In the genomic region with DNA sequence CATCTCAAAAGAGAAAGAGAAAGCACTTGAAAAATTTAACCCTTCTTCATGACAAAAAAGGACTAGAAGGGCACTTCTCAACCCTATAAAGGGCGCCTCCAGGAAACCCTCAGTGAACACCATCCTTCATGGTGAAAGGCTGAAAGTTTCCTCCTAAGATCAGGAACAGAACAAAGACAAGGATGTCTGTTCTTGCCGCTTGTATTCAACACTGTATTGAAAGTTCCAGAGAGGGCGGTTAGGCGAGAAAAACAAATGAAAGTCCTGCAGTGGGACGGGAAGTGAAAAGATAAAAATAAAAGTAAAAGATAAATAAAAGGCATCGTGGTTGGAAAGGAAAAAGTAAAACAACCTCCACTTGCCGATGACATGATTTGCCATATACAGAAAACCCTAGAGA, we compare ENCODE assay signal across 19 cellular contexts. TPM values are rescaled to one million over a fixed set of nuclear protein-coding genes. Genes with fewer than 3 reads are reported as not detected.
A peak's percentile ranks its signal among the peaks of the same experiment; 100 is the strongest.
DNase-seq lines count a peak whose midpoint lies in the region; ATAC-seq, FAIRE-seq and TF ChIP-seq lines count a peak whose summit lies in the region.
"Had no signal": no experiment of that assay in that cellular context is flagged by ENCODE, and none has a peak within 500 bp of the region (broad histone marks: within the 10 kb centered on the region; RNA-seq: fewer than 3 reads in every experiment).

No MANE protein-coding gene starts in this region.

- peaks cover 8% of the 10 kb centered on the region for H3K4me1 Mint-ChIP-seq in stimulated activated naive CD8-positive, alpha-beta T cell treated with anti-CD3 and anti-CD28 coated beads, Interleukin-15, Interleukin-2, amounts not matched to agents 100 ng/mL and 50 ng/mL, for 24 hours (ENCODE audit: low read depth)
- H3K4me1 Mint-ChIP-seq: B cell, IgD-negative memory B cell had no signal

- no peak overlapping the region for H3K27ac ChIP-seq in GM12878 (ENCODE audit: control insufficient read depth, insufficient read depth)
- H3K27ac ChIP-seq: Peyer's patch had no signal

- POLR2A ChIA-PET in GM12878 (lab: Charles Lee): no interaction called here

- DNase-seq in activated CD8-positive, alpha-beta memory T cell treated with anti-CD3 and anti-CD28 coated beads, Interleukin-2, amount 50 U/mL, for 48 hours: peak; percentile 6
- DNase-seq in activated CD8-positive, alpha-beta memory T cell treated with anti-CD3 and anti-CD28 coated beads, Interleukin-2, amount 50 U/mL, for 4 hours: no peak
- DNase-seq in stimulated activated naive CD8-positive, alpha-beta T cell treated with anti-CD3 and anti-CD28 coated beads, Interleukin-15, Interleukin-2, amounts not matched to agents 100 U/mL and 50 U/mL, for 24 hours: no peak
- no peak for DNase-seq in GM12878 (ENCODE audit: low read depth, low spot score)
- no peak for DNase-seq in ACHN
- no peak for DNase-seq in NCI-H2081 treated with DMSO at 0.1 percent for 48 hours (lab: John Stamatoyannopoulos, UW)
- DNase-seq: CD4-positive, CD25-positive, alpha-beta regulatory T cell; COR-L47; DMS79; NCI-H1694; NCI-H446; NCI-H526 had no signal

- TF ChIP-seq CTCF in GM12878 (IDR thresholded peaks at IDR 0.05 in 2 of 3, conservative IDR thresholded peaks at IDR 0.05 in 1 of 3; ENCODE audit: control insufficient read depth in 2 of 3, extremely low read depth in 1 of 3, insufficient read depth in 1 of 3, low read depth in 3 of 3, low read length in 3 of 3): no peak

- no peak for TF ChIP-seq RAD21 in GM12878 (IDR thresholded peaks at IDR 0.05; ENCODE audit: insufficient read depth, low read depth, low read length)

- TF ChIP-seq POLR2A in GM12878 (IDR thresholded peaks at IDR 0.05; ENCODE audit: low read depth, low read length): no peak

- no peak overlapping the region for H3K27ac Mint-ChIP-seq in stimulated activated naive CD8-positive, alpha-beta T cell treated with anti-CD3 and anti-CD28 coated beads, Interleukin-15, Interleukin-2, amounts not matched to agents 100 ng/mL and 50 ng/mL, for 24 hours
- H3K27ac Mint-ChIP-seq: B cell; CD4-positive, CD25-positive, alpha-beta regulatory T cell; IgD-negative memory B cell had no signal

- peaks cover 37% of the 10 kb centered on the region for H3K27me3 Mint-ChIP-seq in stimulated activated naive CD8-positive, alpha-beta T cell treated with anti-CD3 and anti-CD28 coated beads, Interleukin-15, Interleukin-2, amounts not matched to agents 100 ng/mL and 50 ng/mL, for 24 hours

- no peaks in the 10 kb centered on the region for H3K9me3 ChIP-seq in GM12878 (replicated peaks; ENCODE audit: control insufficient read depth, insufficient read depth, low read length)
- H3K9me3 ChIP-seq: Peyer's patch had no signal

- no peak overlapping the region for H3K9ac ChIP-seq in GM12878 (ENCODE audit: control insufficient read depth, insufficient read depth, low read length)

- no peak overlapping the region for H3K4me3 ChIP-seq in GM12878
- H3K4me3 ChIP-seq: Peyer's patch had no signal

- CTCF ChIA-PET in GM12878 (lab: Yijun Ruan, JAX): no interaction called here

- intact Hi-C loops in GM12878 (cut with micrococcal nuclease; ENCODE audit: unreplicated experiment): no loop called here

- no peaks in the 10 kb centered on the region for H3K36me3 Mint-ChIP-seq in stimulated activated naive CD8-positive, alpha-beta T cell treated with anti-CD3 and anti-CD28 coated beads, Interleukin-15, Interleukin-2, amounts not matched to agents 100 ng/mL and 50 ng/mL, for 24 hours (ENCODE audit: low read depth)
- H3K36me3 Mint-ChIP-seq: CD4-positive, CD25-positive, alpha-beta regulatory T cell; IgD-negative memory B cell had no signal

- H2AFZ ChIP-seq in GM12878 (ENCODE audit: control insufficient read depth, low read depth, low read length): no peak overlapping the region; the same call in 1 of the 2 replicates

- in situ Hi-C loops in GM12878 (cut with MboI): no loop called here
- in situ Hi-C loops in ACHN (cut with HindIII; ENCODE audit: low pct_ligation_motif_present, low pct_unique_long_range_greater_than_20kb, low sequenced_read_pairs): no loop called here

- no peaks in the 10 kb centered on the region for H4K20me1 ChIP-seq in GM12878 (ENCODE audit: control insufficient read depth, insufficient read depth)

- SMC1A ChIA-PET in GM12878 (lab: Charles Lee; ENCODE audit: uncharacterized antibody, unreplicated experiment): no interaction called here

- 13% methylated on average over 7 of the region's 7 CpGs for WGBS in GM12878 (ENCODE audit: insufficient coverage, insufficient replicate concordance, low lambda C conversion rate, missing lambda C conversion rate)

- RAD21 ChIA-PET in GM12878 (lab: Charles Lee; ENCODE audit: unreplicated experiment): no interaction called here

- peak overlapping the region; percentile 31 for H3K4me3 Mint-ChIP-seq in stimulated activated naive CD8-positive, alpha-beta T cell treated with anti-CD3 and anti-CD28 coated beads, Interleukin-15, Interleukin-2, amounts not matched to agents 100 ng/mL and 50 ng/mL, for 24 hours
- H3K4me3 Mint-ChIP-seq: B cell, IgD-negative memory B cell had no signal

- no peaks in the 10 kb centered on the region for H3K36me3 ChIP-seq in GM12878 (ENCODE audit: control insufficient read depth in 2 of 2, insufficient read depth in 2 of 2, low read length in 1 of 2)
- H3K36me3 ChIP-seq: Peyer's patch had no signal

- no peak for ATAC-seq in stimulated activated naive CD8-positive, alpha-beta T cell treated with anti-CD3 and anti-CD28 coated beads, Interleukin-15, Interleukin-2, amounts not matched to agents 100 U/mL and 50 U/mL, for 24 hours
- no peak for ATAC-seq in GM12878

- no peak for TF ChIP-seq EP300 in GM12878 (IDR thresholded peaks at IDR 0.05; ENCODE audit: borderline replicate concordance in 1 of 2, control insufficient read depth in 1 of 2, low read depth in 2 of 2, low read length in 2 of 2)

- H3K9me3 Mint-ChIP-seq in stimulated activated naive CD8-positive, alpha-beta T cell treated with anti-CD3 and anti-CD28 coated beads, Interleukin-15, Interleukin-2, amounts not matched to agents 100 ng/mL and 50 ng/mL, for 24 hours: peaks cover 7% of the 10 kb centered on the region

- FAIRE-seq in GM12878 (lab: Jason Lieb, UNC): no peak
- FAIRE-seq: A204.1, H54 had no signal

- no peaks in the 10 kb centered on the region; a peak in 1 of 4 replicates for H3K27me3 ChIP-seq in GM12878 (replicated peaks in 1 of 2; ENCODE audit: control insufficient read depth in 2 of 2, insufficient read depth in 2 of 2, low read length in 1 of 2)
- H3K27me3 ChIP-seq: Peyer's patch had no signal

- peak overlapping the region; percentile 61; the same call in 1 of the 2 replicates for H3K4me2 ChIP-seq in GM12878 (ENCODE audit: control insufficient read depth, insufficient read depth)

- H3K79me2 ChIP-seq in GM12878 (ENCODE audit: control insufficient read depth, insufficient read depth, low read length): no peaks in the 10 kb centered on the region

- no TSS peak for BruUV-seq in GM12878 (replicated peaks; lab: Mats Ljungman, UMichigan)

- no peaks in the 10 kb centered on the region for H3K4me1 ChIP-seq in GM12878 (ENCODE audit: control insufficient read depth, insufficient read depth, low read length)
- H3K4me1 ChIP-seq: Peyer's patch had no signal

TF ChIP-seq in GM12878, 131 proteins besides CTCF, POLR2A, EP300 and RAD21 (continues in another document):
- no peak for TF ChIP-seq KAT2A (conservative IDR thresholded peaks at IDR 0.05; ENCODE audit: control insufficient read depth, low read depth, low read length)
- TF ChIP-seq EGR1 (IDR thresholded peaks at IDR 0.05; ENCODE audit: borderline replicate concordance in 1 of 2, low read depth in 2 of 2, low read length in 2 of 2): no peak
- no peak for TF ChIP-seq BMI1 (IDR thresholded peaks at IDR 0.05; ENCODE audit: borderline replicate concordance)
- no peak; the same call in 1 of the 2 replicates for TF ChIP-seq NFIC (IDR thresholded peaks at IDR 0.05; ENCODE audit: low read depth, low read length)
- no peak for TF ChIP-seq FOXK2 (IDR thresholded peaks at IDR 0.05)
- no peak for TF ChIP-seq NR2C1 (IDR thresholded peaks at IDR 0.05)
- no peak for TF ChIP-seq WRNIP1 (IDR thresholded peaks at IDR 0.05; ENCODE audit: borderline replicate concordance, low read depth, low read length)
- no peak for TF ChIP-seq ZZZ3 (IDR thresholded peaks at IDR 0.05; ENCODE audit: control insufficient read depth, insufficient read length, low read depth)

RNA-seq across cellular contexts. Expression of a gene that starts 50.9 kb away (rescaled TPM):
- not detected in 2 replicates for total RNA-seq in GM12878 (2013; cell fraction: nucleolus; rRNA removed)
- total RNA-seq in GM12878 (2014; rRNA removed) (not detected in 2 replicates), GM12878 (2014; rRNA removed; fragmentation: Illumina TruSeq; extraction: Trizol) (not detected in 2 replicates), GM12878 (2021) (not detected in 2 replicates)
- not detected for polyA plus RNA-seq in GM12878 (2011; ENCODE audit: low read depth)
- polyA plus RNA-seq in GM12878 (2011; rRNA removed) (not detected in 2 replicates), GM12878 (2014; fragmentation: Illumina TruSeq; extraction: Trizol) (not detected in 2 replicates), GM12878 (2014; fragmentation: Nextera tagmentation; extraction: Ambion mirVana) (not detected), GM12878 (2014; rRNA removed) (not detected in 2 replicates), GM12878 (2016; fragmentation: Nextera tagmentation; extraction: Ambion mirVana) (not detected)
- polyA plus RNA-seq in GM12878 (2011; cell fraction: cytosol; rRNA removed): not detected in 2 replicates
- not detected in 2 replicates for polyA plus RNA-seq in GM12878 (2011; cell fraction: nucleus; rRNA removed)
- not detected in 2 replicates for polyA plus RNA-seq in GM12878 (2012)
- polyA minus RNA-seq in GM12878 (2011; rRNA and poly(A)+ RNA removed): not detected in 2 replicates
- not detected in 2 replicates for polyA minus RNA-seq in GM12878 (2011; cell fraction: cytosol; rRNA and poly(A)+ RNA removed)
- polyA minus RNA-seq in GM12878 (2011; cell fraction: nucleus; rRNA and poly(A)+ RNA removed): not detected in 2 replicates
- total RNA-seq: OCI-LY7 had no signal

RNA-seq across cellular contexts. Expression of a gene that starts 51.0 kb away (rescaled TPM):
- total RNA-seq in GM12878 (2013; cell fraction: nucleolus; rRNA removed): 16.3 and 17.5 TPM in 2 replicates
- total RNA-seq in GM12878 (2014; rRNA removed): 0.34 and 0.38 TPM in 2 replicates
- 0.14 and 0.22 TPM in 2 replicates for total RNA-seq in GM12878 (2014; rRNA removed; fragmentation: Illumina TruSeq; extraction: Trizol)
- 0.97 and 1.1 TPM in 2 replicates for total RNA-seq in GM12878 (2021)
- 2.1 TPM for polyA plus RNA-seq in GM12878 (2011; ENCODE audit: low read depth)
- polyA plus RNA-seq in GM12878 (2011; rRNA removed): 0.72 and 1.5 TPM in 2 replicates
- 4.0 and 4.5 TPM in 2 replicates for polyA plus RNA-seq in GM12878 (2011; cell fraction: cytosol; rRNA removed)
- 8.3 and 14.1 TPM in 2 replicates for polyA plus RNA-seq in GM12878 (2011; cell fraction: nucleus; rRNA removed)
- polyA plus RNA-seq in GM12878 (2012): 3.0 and 4.0 TPM in 2 replicates
- polyA plus RNA-seq in GM12878 (2014; fragmentation: Illumina TruSeq; extraction: Trizol): 0.05 and 0.24 TPM in 2 replicates
- under 1 TPM; 0.02 to 0.03 TPM for polyA plus RNA-seq in GM12878 (2014; fragmentation: Nextera tagmentation; extraction: Ambion mirVana)
- polyA plus RNA-seq in GM12878 (2014; rRNA removed): 0.51 and 0.55 TPM in 2 replicates
- polyA plus RNA-seq in GM12878 (2016; fragmentation: Nextera tagmentation; extraction: Ambion mirVana): not detected
- 13.5 and 27.6 TPM in 2 replicates for polyA minus RNA-seq in GM12878 (2011; rRNA and poly(A)+ RNA removed)
- 2.0 and 2.1 TPM in 2 replicates for polyA minus RNA-seq in GM12878 (2011; cell fraction: cytosol; rRNA and poly(A)+ RNA removed)
- 4.0 and 8.0 TPM in 2 replicates for polyA minus RNA-seq in GM12878 (2011; cell fraction: nucleus; rRNA and poly(A)+ RNA removed)
